Comparison of ENCODE assay signal across 29 cellular contexts in the genomic region with DNA sequence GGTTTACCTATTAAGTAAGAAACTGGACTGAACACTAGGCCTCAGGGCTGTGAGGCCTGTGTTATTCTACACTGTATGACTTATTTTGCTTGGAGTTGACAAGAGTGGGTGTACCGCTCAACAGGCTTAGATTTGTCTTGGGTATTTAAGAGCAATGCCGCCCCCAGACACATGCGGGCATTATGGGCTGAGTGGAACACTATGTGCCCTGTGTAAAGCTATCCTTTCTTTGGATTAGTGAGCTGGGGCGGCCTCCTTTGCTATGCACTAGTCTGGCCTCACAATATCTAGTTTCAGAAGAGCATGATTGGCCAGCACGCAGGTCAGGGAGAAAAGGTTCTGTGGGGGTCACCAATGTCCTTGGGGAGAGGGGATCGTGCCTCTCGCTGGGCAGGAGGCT.
"Had no signal": no experiment of that assay in that cellular context is flagged by ENCODE, and none has a peak within 500 bp of the region (broad histone marks: within the 10 kb centered on the region; RNA-seq: fewer than 3 reads in every experiment).

No MANE protein-coding gene starts in this region.

- H3K36me3 Mint-ChIP-seq: naive B cell; naive thymus-derived CD8-positive, alpha-beta T cell; natural killer cell treated with Interleukin-12 subunit alpha and Interleukin-12 subunit beta and Interleukin-15 and Interleukin-18, amount 100 ng/mL, for 72 hours; stimulated activated effector memory CD8-positive, alpha-beta T cell treated with anti-CD3 and anti-CD28 coated beads, Interleukin-12 subunit alpha, Interleukin-12 subunit beta, amount 100 ng/mL, for 72 hours had no signal

- H3K79me2 ChIP-seq: parathyroid adenoma had no signal

- H3K9me3 ChIP-seq: neutrophil, ovary, right lobe of liver, sigmoid colon, suprapubic skin, testis, tibial artery, upper lobe of left lung had no signal

- H3K27me3 ChIP-seq: neutrophil, ovary, right lobe of liver, sigmoid colon, suprapubic skin, testis, tibial artery, upper lobe of left lung had no signal

- H3K27ac Mint-ChIP-seq: naive B cell; naive thymus-derived CD8-positive, alpha-beta T cell; natural killer cell treated with Interleukin-12 subunit alpha and Interleukin-12 subunit beta and Interleukin-15 and Interleukin-18, amount 100 ng/mL, for 72 hours; nephron progenitor cell; progenitor cell of endocrine pancreas; stimulated activated effector memory CD8-positive, alpha-beta T cell treated with anti-CD3 and anti-CD28 coated beads, Interleukin-12 subunit alpha, Interleukin-12 subunit beta, amount 100 ng/mL, for 72 hours; stimulated activated naive CD8-positive, alpha-beta T cell treated with anti-CD3 and anti-CD28 coated beads, Interleukin-15, amount 100 ng/mL, for 72 hours had no signal

- H3K4me3 ChIP-seq: ovary, right lobe of liver, sigmoid colon, suprapubic skin, testis, tibial artery, upper lobe of left lung had no signal

- H3K9ac ChIP-seq: parathyroid adenoma had no signal

- H2AFZ ChIP-seq: parathyroid adenoma had no signal

- H3K4me1 ChIP-seq: parathyroid adenoma, right lobe of liver, suprapubic skin, testis, upper lobe of left lung had no signal

- ATAC-seq: naive thymus-derived CD8-positive, alpha-beta T cell; right cardiac atrium; right lobe of liver; stimulated activated effector memory CD8-positive, alpha-beta T cell treated with anti-CD3 and anti-CD28 coated beads, Interleukin-12 subunit alpha, Interleukin-12 subunit beta, amount 100 ng/mL, for 72 hours; stimulated activated naive CD8-positive, alpha-beta T cell treated with anti-CD3 and anti-CD28 coated beads, Interleukin-15, amount 100 ng/mL, for 72 hours; stimulated activated naive CD8-positive, alpha-beta T cell treated with anti-CD3 and anti-CD28 coated beads, Interleukin-15, Interleukin-2, amounts not matched to agents 100 U/mL and 50 U/mL, for 24 hours had no signal

- H3K27ac ChIP-seq: neutrophil, ovary, parathyroid adenoma, right lobe of liver, sigmoid colon, suprapubic skin, testis, tibial artery, upper lobe of left lung had no signal

- H3K4me1 Mint-ChIP-seq: naive B cell; naive thymus-derived CD8-positive, alpha-beta T cell; neural crest cell; stimulated activated effector memory CD8-positive, alpha-beta T cell treated with anti-CD3 and anti-CD28 coated beads, Interleukin-12 subunit alpha, Interleukin-12 subunit beta, amount 100 ng/mL, for 72 hours; stimulated activated naive CD8-positive, alpha-beta T cell treated with anti-CD3 and anti-CD28 coated beads, Interleukin-15, amount 100 ng/mL, for 72 hours had no signal

- H3K9me3 Mint-ChIP-seq: natural killer cell treated with Interleukin-12 subunit alpha and Interleukin-12 subunit beta and Interleukin-15 and Interleukin-18, amount 100 ng/mL, for 72 hours; nephron progenitor cell; neural crest cell; stimulated activated effector memory CD8-positive, alpha-beta T cell treated with anti-CD3 and anti-CD28 coated beads, Interleukin-12 subunit alpha, Interleukin-12 subunit beta, amount 100 ng/mL, for 72 hours had no signal

- H3K4me3 Mint-ChIP-seq: naive thymus-derived CD8-positive, alpha-beta T cell; natural killer cell treated with Interleukin-12 subunit alpha and Interleukin-12 subunit beta and Interleukin-15 and Interleukin-18, amount 100 ng/mL, for 72 hours; nephron progenitor cell; neural crest cell; stimulated activated effector memory CD8-positive, alpha-beta T cell treated with anti-CD3 and anti-CD28 coated beads, Interleukin-12 subunit alpha, Interleukin-12 subunit beta, amount 100 ng/mL, for 72 hours; stimulated activated naive CD8-positive, alpha-beta T cell treated with anti-CD3 and anti-CD28 coated beads, Interleukin-15, amount 100 ng/mL, for 72 hours had no signal

- DNase-seq: naive B cell; naive thymus-derived CD8-positive, alpha-beta T cell; nephron progenitor cell; nucleus accumbens; ovary; posterior cingulate gyrus; right cardiac atrium; right lobe of liver; sigmoid colon; small intestine; stimulated activated CD4-positive, alpha-beta T cell treated with anti-CD3 and anti-CD28 coated beads, Interleukin-15, amount 100 ng/mL, for 24 hours; stimulated activated CD4-positive, alpha-beta T cell treated with anti-CD3 and anti-CD28 coated beads, Interleukin-2, amount 100 ng/mL, for 24 hours; stimulated activated CD4-positive, alpha-beta T cell treated with anti-CD3 and anti-CD28 coated beads, Interleukin-2, amount 100 ng/mL, for 48 hours; stimulated activated CD4-positive, alpha-beta T cell treated with anti-CD3 and anti-CD28 coated beads, Interleukin-4, amount 100 ng/mL, for 24 hours; stimulated activated naive CD4-positive, alpha-beta T cell; stimulated activated naive CD8-positive, alpha-beta T cell treated with anti-CD3 and anti-CD28 coated beads, Interleukin-15, amount 100 ng/mL, for 72 hours; stimulated activated naive CD8-positive, alpha-beta T cell treated with anti-CD3 and anti-CD28 coated beads, Interleukin-15, Interleukin-2, amounts not matched to agents 100 U/mL and 50 U/mL, for 24 hours; substantia nigra; testis; tibial artery; trophoblast cell; upper lobe of left lung had no signal

- H3K36me3 ChIP-seq: neutrophil, ovary, right lobe of liver, sigmoid colon, suprapubic skin, tibial artery, upper lobe of left lung had no signal
